In the genomic region with DNA sequence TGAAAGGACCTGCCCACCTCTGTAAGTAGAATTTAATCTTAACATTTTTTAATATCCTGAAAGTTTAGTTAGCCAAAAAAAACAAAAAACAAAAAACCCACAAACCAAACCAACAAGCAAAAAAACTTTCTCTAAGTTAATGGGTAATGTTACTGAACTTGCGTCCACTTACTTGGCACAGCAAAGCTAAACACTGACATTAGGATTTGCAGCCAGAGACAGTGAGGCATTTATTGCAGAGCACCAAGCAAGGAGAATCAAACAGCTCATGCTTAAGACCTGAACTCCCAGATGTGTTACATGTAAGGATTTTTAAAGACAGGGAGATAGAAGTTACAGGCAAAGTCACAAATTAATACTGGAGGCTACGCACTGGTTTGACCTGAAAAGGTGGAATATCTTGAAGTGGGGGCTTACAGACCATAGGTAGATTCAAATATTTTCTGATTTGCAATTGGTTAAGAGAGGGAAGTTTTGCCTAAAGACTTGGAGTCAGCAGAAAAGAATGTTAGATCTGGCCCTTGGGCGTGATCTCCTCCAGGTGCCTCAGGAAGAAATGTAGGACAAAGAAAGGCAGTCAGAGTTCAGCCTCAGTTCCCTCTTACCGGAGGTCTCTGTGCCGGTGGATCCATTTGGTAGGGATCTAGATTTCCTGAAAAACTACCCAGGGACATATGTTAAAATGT, we compare ENCODE assay signal across 24 cellular contexts.
"Had no signal": no experiment of that assay in that cellular context is flagged by ENCODE, and none has a peak within 500 bp of the region (broad histone marks: within the 10 kb centered on the region; RNA-seq: fewer than 3 reads in every experiment).

No MANE protein-coding gene starts in this region.

- H3K27ac ChIP-seq: body of pancreas, colonic mucosa, esophagus muscularis mucosa, left ventricle myocardium inferior, neural progenitor cell, prostate gland, tibial nerve, vagina had no signal

- ATAC-seq: activated T-helper 17 cell treated with anti-CD3 and anti-CD28 coated beads, Interleukin-2, amount 50 U/mL, for 72 hours; body of pancreas; mucosa of descending colon; naive thymus-derived CD4-positive, alpha-beta T cell; right cardiac atrium; stimulated activated naive CD8-positive, alpha-beta T cell treated with anti-CD3 and anti-CD28 coated beads, Interleukin-15, Interleukin-2, amounts not matched to agents 100 U/mL and 50 U/mL, for 24 hours had no signal

- H3K27me3 ChIP-seq: body of pancreas, colonic mucosa, esophagus muscularis mucosa, neural progenitor cell, tibial nerve, vagina had no signal

- H2AFZ ChIP-seq: neural progenitor cell had no signal

- H3K36me3 ChIP-seq: colonic mucosa, neural progenitor cell, prostate gland, vagina had no signal

- H3K4me1 ChIP-seq: colonic mucosa, neural progenitor cell, prostate gland had no signal

- H3K9me3 ChIP-seq: body of pancreas, colonic mucosa, esophagus muscularis mucosa, left ventricle myocardium inferior, prostate gland, vagina had no signal

- H3K4me3 ChIP-seq: body of pancreas, colonic mucosa, esophagus muscularis mucosa, left ventricle myocardium inferior, mucosa of descending colon, neural progenitor cell, prostate gland, skin epidermis, tibial nerve, vagina had no signal

- DNase-seq: activated B cell treated with CpG ODN at 0.5 μM for 24 hours; activated CD4-positive, alpha-beta memory T cell treated with anti-CD3 and anti-CD28 coated beads for 36 hours; activated CD4-positive, alpha-beta T cell treated with anti-CD3 and anti-CD28 coated beads for 4 hours; activated naive CD4-positive, alpha-beta T cell; activated naive CD8-positive, alpha-beta T cell treated with anti-CD3 and anti-CD28 coated beads for 36 hours; activated T-cell treated with anti-CD3 and anti-CD28 coated beads, Interleukin-2, amount 50 U/mL, for 1 hour; amygdala; body of pancreas; central memory CD4-positive, alpha-beta T cell; colonic mucosa; left ventricle myocardium inferior; mucosa of descending colon; naive thymus-derived CD4-positive, alpha-beta T cell; right cardiac atrium; stimulated activated naive CD8-positive, alpha-beta T cell treated with anti-CD3 and anti-CD28 coated beads, Interleukin-15, Interleukin-2, amounts not matched to agents 100 U/mL and 50 U/mL, for 24 hours; substantia nigra had no signal

- H3K4me2 ChIP-seq: neural progenitor cell had no signal

- H3K9ac ChIP-seq: neural progenitor cell had no signal

- FAIRE-seq: frontal cortex had no signal
